28 cellular contexts compared by ENCODE assay signal in genomic region chr6:134415681-134416080, GRCh38.
DNase-seq lines count a peak whose midpoint lies in the region; ATAC-seq, FAIRE-seq and TF ChIP-seq lines count a peak whose summit lies in the region.
"Had no signal": no experiment of that assay in that cellular context is flagged by ENCODE, and none has a peak within 500 bp of the region (broad histone marks: within the 10 kb centered on the region; RNA-seq: fewer than 3 reads in every experiment).

No MANE protein-coding gene starts in this region.

- no peak overlapping the region for H3K4me2 ChIP-seq in H1 (ENCODE audit: insufficient read depth in 1 of 2, low read depth in 2 of 2, low read length in 2 of 2)
- H3K4me2 ChIP-seq: SK-N-SH had no signal

- TF ChIP-seq CTCF in H1 (IDR thresholded peaks at IDR 0.05; ENCODE audit: control extremely low read depth in 1 of 3, insufficient read depth in 1 of 3, low read depth in 1 of 3, low read length in 3 of 3) (no peak), foreskin fibroblast (IDR thresholded peaks at IDR 0.05; ENCODE audit: low read depth, low read length) (no peak)

- H2AK5ac ChIP-seq in H1 (ENCODE audit: low read depth, low read length), result no peak overlapping the region

- peak overlapping the region; percentile 86 for H2AFZ ChIP-seq in H1 (ENCODE audit: low read length)

- no peak for ATAC-seq in activated CD4-positive, alpha-beta T cell treated with anti-CD3 and anti-CD28 coated beads for 36 hours
- ATAC-seq: HCT116, HepG2, right lobe of liver had no signal

- H2BK120ac ChIP-seq in H1 (replicated peaks; ENCODE audit: low read depth, low read length), result no peak overlapping the region

- DNase-seq in activated CD4-positive, alpha-beta T cell treated with anti-CD3 and anti-CD28 coated beads for 36 hours, result no peak
- DNase-seq in activated CD4-positive, alpha-beta T cell treated with anti-CD3 and anti-CD28 coated beads for 1 hour, result no peak
- DNase-seq in H1 (ENCODE audit: low read depth in 1 of 2, low spot score in 2 of 2) (no peak), small intestine (peak; percentile 14), C1 segment of cervical spinal cord (lab: John Stamatoyannopoulos, UW) (no peak), posterior cingulate gyrus (no peak), foreskin fibroblast (no peak)
- DNase-seq: activated CD8-positive, alpha-beta T cell treated with anti-CD3 and anti-CD28 coated beads for 36 hours; activated naive CD4-positive, alpha-beta T cell; activated T-cell treated with anti-CD3 and anti-CD28 coated beads, Interleukin-2, amount 50 U/mL, for 1 hour; amygdala; CD8-positive, alpha-beta memory T cell; dorsolateral prefrontal cortex; kidney; NCI-H1436 treated with DMSO at 0.1 percent for 48 hours; occipital lobe; right lobe of liver; RPMI8226; SK-N-SH; stimulated activated CD4-positive, alpha-beta T cell treated with anti-CD3 and anti-CD28 coated beads, Interleukin-15, amount 100 ng/mL, for 24 hours; substantia nigra had no signal

- no peak for TF ChIP-seq RAD21 in H1 (IDR thresholded peaks at IDR 0.05 in 1 of 2, conservative IDR thresholded peaks at IDR 0.05 in 1 of 2; ENCODE audit: low read depth in 2 of 2, low read length in 2 of 2)

- H4K20me1 ChIP-seq in H1 (replicated peaks in 1 of 2; ENCODE audit: control insufficient read depth in 1 of 2, insufficient read depth in 2 of 2, low read length in 2 of 2), result no peaks in the 10 kb centered on the region

- peaks cover 20% of the 10 kb centered on the region for H3K9me3 ChIP-seq in HUES64 (ENCODE audit: insufficient read depth, low read depth, low read length)
- H3K9me3 ChIP-seq in H1 (ENCODE audit: insufficient read depth in 2 of 2, low read depth in 1 of 2, low read length in 1 of 2), result peaks cover 12 to 17% of the 10 kb centered on the region in 2 experiments
- H3K9me3 ChIP-seq in small intestine (ENCODE audit: control insufficient read depth, low read depth), result no peaks in the 10 kb centered on the region
- H3K9me3 ChIP-seq: SK-N-SH, vagina had no signal

- CTCF ChIA-PET in activated CD4-positive, alpha-beta T cell treated with anti-CD3 and anti-CD28 coated beads for 36 hours (lab: Charles Lee), result no interaction called here
- CTCF ChIA-PET in H1 (lab: Charles Lee; ENCODE audit: partially characterized antibody), result no interaction called here

- POLR2A ChIA-PET in activated CD4-positive, alpha-beta T cell treated with anti-CD3 and anti-CD28 coated beads for 36 hours (lab: Charles Lee), result no interaction called here
- POLR2A ChIA-PET in H1 (lab: Charles Lee; ENCODE audit: partially characterized antibody), result no interaction called here

- H2BK5ac ChIP-seq in H1 (ENCODE audit: low read depth, low read length), result no peak overlapping the region

- H2BK15ac ChIP-seq in H1 (ENCODE audit: low read length), result no peak overlapping the region

- H3K4me3 Mint-ChIP-seq in activated CD4-positive, alpha-beta T cell treated with anti-CD3 and anti-CD28 coated beads for 36 hours, result no peak overlapping the region
- H3K4me3 Mint-ChIP-seq: activated CD8-positive, alpha-beta T cell treated with anti-CD3 and anti-CD28 coated beads for 36 hours; CD8-positive, alpha-beta memory T cell had no signal

- H3K9ac ChIP-seq in HUES64 (ENCODE audit: low read depth, low read length) (peak overlapping the region; percentile 19; the same call in 1 of the 2 replicates), H1 (replicated peaks in 1 of 4; ENCODE audit: extremely low read depth in 1 of 4, low read depth in 3 of 4, low read length in 3 of 4) (no peak overlapping the region)
- H3K9ac ChIP-seq: SK-N-SH had no signal

- H3K4me1 ChIP-seq in HUES64 (ENCODE audit: insufficient read depth, low read length) (no peaks in the 10 kb centered on the region), H1 (replicated peaks in 1 of 4; ENCODE audit: control insufficient read depth in 3 of 4, insufficient read depth in 4 of 4, low read length in 3 of 4) (no peaks in the 10 kb centered on the region), small intestine (ENCODE audit: control insufficient read depth in 2 of 2, insufficient read depth in 1 of 2, low read depth in 1 of 2, low read length in 1 of 2) (peaks cover 0 to 2% of the 10 kb centered on the region in 2 donors)
- H3K4me1 ChIP-seq: right lobe of liver, vagina had no signal

- H3K36me3 ChIP-seq in HUES64 (ENCODE audit: insufficient read depth, low read length), result no peaks in the 10 kb centered on the region
- no peaks in the 10 kb centered on the region for H3K36me3 ChIP-seq in H1 (ENCODE audit: control insufficient read depth in 2 of 4, insufficient read depth in 4 of 4, low read length in 3 of 4)
- H3K36me3 ChIP-seq in small intestine (ENCODE audit: control insufficient read depth in 2 of 2, insufficient read depth in 2 of 2, low read length in 2 of 2), result no peaks in the 10 kb centered on the region
- H3K36me3 ChIP-seq: cardiac muscle cell, right lobe of liver, vagina had no signal

- no peak overlapping the region for H3K14ac ChIP-seq in H1 (ENCODE audit: insufficient read length)

- H3K9me3 Mint-ChIP-seq in activated CD4-positive, alpha-beta T cell treated with anti-CD3 and anti-CD28 coated beads for 36 hours (ENCODE audit: low read depth), result peaks cover 4% of the 10 kb centered on the region

- no peak for FAIRE-seq in H1 (lab: Jason Lieb, UNC)
- no peak for FAIRE-seq in small intestine (lab: Jason Lieb, UNC)
- FAIRE-seq: frontal cortex, HepG2, kidney had no signal

- H3K79me2 ChIP-seq in H1 (ENCODE audit: control insufficient read depth in 1 of 2, insufficient read depth in 2 of 2, low read length in 2 of 2), result no peaks in the 10 kb centered on the region

- H3K27ac Mint-ChIP-seq in activated CD4-positive, alpha-beta T cell treated with anti-CD3 and anti-CD28 coated beads for 36 hours, result peak overlapping the region; percentile 16
- H3K27ac Mint-ChIP-seq: CD8-positive, alpha-beta memory T cell had no signal

- peaks cover 15% of the 10 kb centered on the region for H3K4me1 Mint-ChIP-seq in activated CD4-positive, alpha-beta T cell treated with anti-CD3 and anti-CD28 coated beads for 36 hours

- no peak for TF ChIP-seq POLR2A in H1 (IDR thresholded peaks at IDR 0.05; ENCODE audit: control extremely low read depth in 1 of 2, low read depth in 2 of 2, low read length in 2 of 2)

- H3K23me2 ChIP-seq in H1 (ENCODE audit: low read depth, low read length), result no peaks in the 10 kb centered on the region

- H3K4ac ChIP-seq in H1 (replicated peaks; ENCODE audit: insufficient read length, low read depth, low read length), result no peak overlapping the region

- peaks cover 2% of the 10 kb centered on the region for H3K27me3 Mint-ChIP-seq in activated CD4-positive, alpha-beta T cell treated with anti-CD3 and anti-CD28 coated beads for 36 hours
- H3K27me3 Mint-ChIP-seq: activated CD8-positive, alpha-beta T cell treated with anti-CD3 and anti-CD28 coated beads for 36 hours had no signal

- 94% methylated on average over 4 of the region's 4 CpGs for WGBS in HUES64
- WGBS in H1 (ENCODE audit: extremely low coverage in 1 of 2, insufficient coverage in 1 of 2, insufficient read length in 1 of 2, insufficient replicate concordance in 2 of 2, low coverage in 1 of 2, low lambda C conversion rate in 2 of 2, missing lambda C conversion rate in 1 of 2), 2 experiments, result 83% methylated on average over 4 of the region's 4 CpGs; no CpG with 5 or more reads in 1 of the 2 experiments
- 28 to 58% (median 31%) methylated on average over 4 of the region's 4 CpGs for WGBS in small intestine, 3 donors

- H3K27ac ChIP-seq in HUES64 (ENCODE audit: low read depth, low read length), result no peak overlapping the region
- H3K27ac ChIP-seq in H1 (ENCODE audit: low read depth, low read length), result no peak overlapping the region
- no peak overlapping the region for H3K27ac ChIP-seq in small intestine (ENCODE audit: low read depth in 1 of 2, low read length in 1 of 2)
- H3K27ac ChIP-seq: cardiac muscle cell, dorsolateral prefrontal cortex, right lobe of liver, vagina had no signal

- intact Hi-C loops in activated CD4-positive, alpha-beta T cell treated with anti-CD3 and anti-CD28 coated beads for 36 hours (cut with DNase I, micrococcal nuclease), result no loop called here
- intact Hi-C loops in posterior cingulate gyrus (cut with DNase I), result no loop called here

- H4K8ac ChIP-seq in H1 (ENCODE audit: extremely low read depth, insufficient read depth, low read length), result no peak overlapping the region

- H4K91ac ChIP-seq in H1 (replicated peaks; ENCODE audit: insufficient read length, low read length), result no peak overlapping the region

- no peaks in the 10 kb centered on the region for H3K27me3 ChIP-seq in HUES64 (ENCODE audit: insufficient read depth, low read length)
- no peaks in the 10 kb centered on the region for H3K27me3 ChIP-seq in H1 (replicated peaks in 1 of 4; ENCODE audit: control insufficient read depth in 3 of 4, extremely low read depth in 1 of 4, insufficient read depth in 3 of 4, low read length in 3 of 4)
- no peaks in the 10 kb centered on the region for H3K27me3 ChIP-seq in small intestine (ENCODE audit: control insufficient read depth in 2 of 2, insufficient read depth in 2 of 2, low read length in 2 of 2)
- H3K27me3 ChIP-seq: cardiac muscle cell, dorsolateral prefrontal cortex, right lobe of liver, vagina had no signal

- H2BK20ac ChIP-seq in H1 (ENCODE audit: low read length), result no peak overlapping the region

- no peak overlapping the region for H3K18ac ChIP-seq in H1 (ENCODE audit: extremely low read depth, low read length)

- H3K56ac ChIP-seq in H1 (replicated peaks; ENCODE audit: insufficient read length, low read depth, low read length), result no peak overlapping the region

- no peaks in the 10 kb centered on the region for H3K79me1 ChIP-seq in H1 (ENCODE audit: low read depth, low read length)

- no peaks in the 10 kb centered on the region for H3K36me3 Mint-ChIP-seq in activated CD4-positive, alpha-beta T cell treated with anti-CD3 and anti-CD28 coated beads for 36 hours (ENCODE audit: low read depth)

- no peak overlapping the region for H4K5ac ChIP-seq in H1 (ENCODE audit: insufficient read length, low read depth, low read length)

- no peak overlapping the region for H3K23ac ChIP-seq in H1 (ENCODE audit: insufficient read length)

- H3K4me3 ChIP-seq in HUES64 (ENCODE audit: low read length) (no peak overlapping the region), H1 (ENCODE audit: extremely low read depth in 1 of 4, insufficient read depth in 2 of 4, low read depth in 3 of 4, low read length in 4 of 4) (no peak overlapping the region), small intestine (ENCODE audit: low read depth in 1 of 2, low read length in 2 of 2) (no peak overlapping the region), foreskin fibroblast (ENCODE audit: low read depth in 1 of 2, low read length in 2 of 2) (no peak overlapping the region)
- H3K4me3 ChIP-seq: cardiac muscle cell, dorsolateral prefrontal cortex, lung, right lobe of liver, vagina had no signal

- no peak overlapping the region for H2BK12ac ChIP-seq in H1 (ENCODE audit: low read depth, low read length)

- TF ChIP-seq EP300 in H1 (IDR thresholded peaks at IDR 0.05; ENCODE audit: borderline replicate concordance in 1 of 2, low read depth in 2 of 2, low read length in 2 of 2), result no peak

TF ChIP-seq in H1, 55 proteins besides CTCF, POLR2A, EP300 and RAD21 (continues in another document):
- TF ChIP-seq SIN3A (conservative IDR thresholded peaks at IDR 0.05 in 1 of 2, IDR thresholded peaks at IDR 0.05 in 1 of 2; ENCODE audit: low read depth in 1 of 2, low read length in 2 of 2), result no peak
- no peak for TF ChIP-seq RXRA (IDR thresholded peaks at IDR 0.05; ENCODE audit: insufficient read depth, low read depth, low read length)
- no peak for TF ChIP-seq KDM1A (IDR thresholded peaks at IDR 0.05; ENCODE audit: borderline replicate concordance, low read length)
